10 cellular contexts compared by ENCODE assay signal in genomic region chr21:25562660-25563059, GRCh38. TPM values are rescaled to one million over a fixed set of nuclear protein-coding genes. Genes with fewer than 3 reads are reported as not detected.
DNase-seq lines count a peak whose midpoint lies in the region; ATAC-seq and TF ChIP-seq lines count a peak whose summit lies in the region.
"Had no signal": no experiment of that assay in that cellular context is flagged by ENCODE, and none has a peak within 500 bp of the region (broad histone marks: within the 10 kb centered on the region; RNA-seq: fewer than 3 reads in every experiment).

No MANE protein-coding gene starts in this region.

- peak overlapping the region; percentile 97 to 98 for H3K4me3 Mint-ChIP-seq in CD14-positive monocyte
- peak overlapping the region; percentile 89 for H3K4me3 Mint-ChIP-seq in natural killer cell treated with Interleukin-12 subunit alpha and Interleukin-12 subunit beta and Interleukin-15 and Interleukin-18, amount 100 ng/mL, for 72 hours

- H3K27ac ChIP-seq in coronary artery = peak overlapping the region in 1 of 2 donors; percentile 61
- H3K27ac ChIP-seq: neutrophil had no signal

- ATAC-seq in natural killer cell treated with Interleukin-12 subunit alpha and Interleukin-12 subunit beta and Interleukin-15 and Interleukin-18, amount 100 ng/mL, for 72 hours = no peak
- ATAC-seq in GM19397 (IDR thresholded peaks at IDR 0.05; ENCODE audit: unreplicated experiment) = no peak

- no peak for TF ChIP-seq CTCF in CD14-positive monocyte (IDR thresholded peaks at IDR 0.05)
- no peak for TF ChIP-seq CTCF in coronary artery (IDR thresholded peaks at IDR 0.05)

- H3K36me3 Mint-ChIP-seq in CD14-positive monocyte = peaks cover 4% of the 10 kb centered on the region in 2 donors
- H3K36me3 Mint-ChIP-seq in natural killer cell treated with Interleukin-12 subunit alpha and Interleukin-12 subunit beta and Interleukin-15 and Interleukin-18, amount 100 ng/mL, for 72 hours = peaks cover 56% of the 10 kb centered on the region

- H3K4me3 ChIP-seq in MG63 (peak overlapping the region; percentile 86), coronary artery (peak overlapping the region; percentile 79)

- peaks cover 47% of the 10 kb centered on the region for H3K4me1 Mint-ChIP-seq in CD14-positive monocyte
- H3K4me1 Mint-ChIP-seq in natural killer cell treated with Interleukin-12 subunit alpha and Interleukin-12 subunit beta and Interleukin-15 and Interleukin-18, amount 100 ng/mL, for 72 hours (ENCODE audit: low read depth in 2 of 2) = peaks cover 51 to 81% of the 10 kb centered on the region in 2 donors

- no peaks in the 10 kb centered on the region for H3K9me3 Mint-ChIP-seq in CD14-positive monocyte
- H3K9me3 Mint-ChIP-seq in natural killer cell treated with Interleukin-12 subunit alpha and Interleukin-12 subunit beta and Interleukin-15 and Interleukin-18, amount 100 ng/mL, for 72 hours = no peaks in the 10 kb centered on the region

- no peaks in the 10 kb centered on the region for H3K9me3 ChIP-seq in MG63
- H3K9me3 ChIP-seq: neutrophil had no signal

- H3K27ac Mint-ChIP-seq in CD14-positive monocyte = peak overlapping the region in 3 of 7 donors; percentile 21 to 68 (median 68)
- H3K27ac Mint-ChIP-seq in natural killer cell treated with Interleukin-12 subunit alpha and Interleukin-12 subunit beta and Interleukin-15 and Interleukin-18, amount 100 ng/mL, for 72 hours = peak overlapping the region; percentile 87 to 98

- intact Hi-C loops in CD14-positive monocyte (cut with micrococcal nuclease) = loop anchor here (5.0 to 10.0 kb wide), 3 partner anchors 85 to 140 kb away; no protein-coding TSS in a partner anchor

- DNase-seq in CD14-positive monocyte (ENCODE audit: low spot score) (no peak), MG63 (no peak), coronary artery (ENCODE audit: low spot score) (no peak), NCI-H510A treated with DMSO at 0.1 percent for 48 hours (lab: John Stamatoyannopoulos, UW) (no peak), COLO829 (ENCODE audit: low spot score) (no peak)
- DNase-seq in natural killer cell treated with Interleukin-12 subunit alpha and Interleukin-12 subunit beta and Interleukin-15 and Interleukin-18, amount 100 ng/mL, for 72 hours (ENCODE audit: low spot score) = no peak
- no peak for DNase-seq in effector CD4-positive, alpha-beta T cell
- DNase-seq: NCI-H774 had no signal

- H3K27me3 Mint-ChIP-seq in CD14-positive monocyte (ENCODE audit: low read depth in 3 of 3) = peaks cover 5 to 6% (median 5%) of the 10 kb centered on the region in 3 donors
- no peaks in the 10 kb centered on the region for H3K27me3 Mint-ChIP-seq in natural killer cell treated with Interleukin-12 subunit alpha and Interleukin-12 subunit beta and Interleukin-15 and Interleukin-18, amount 100 ng/mL, for 72 hours

- H3K27me3 ChIP-seq in MG63 = no peaks in the 10 kb centered on the region

- peaks cover 48% of the 10 kb centered on the region for H3K36me3 ChIP-seq in MG63
- H3K36me3 ChIP-seq: neutrophil had no signal

RNA-seq across cellular contexts. Expression of gene MRPL39, which starts 44.6 kb away (rescaled TPM):
- 10 to 100 TPM; 15.5 to 22.3 TPM for polyA plus RNA-seq in CD14-positive monocyte
- total RNA-seq in MG63 (2014; rRNA removed; shearing (Covaris generic); ENCODE audit: low replicate concordance) = 43.0 and 49.9 TPM in 2 replicates
- total RNA-seq in natural killer cell treated with Interleukin-12 subunit alpha and Interleukin-12 subunit beta and Interleukin-15 and Interleukin-18, amount 100 ng/mL, for 72 hours = 10 to 100 TPM; 40.6 to 46.1 TPM
